1 cellular context compared by ENCODE assay signal in genomic region chr12:116454950-116455447, GRCh38.
A peak's percentile ranks its signal among the peaks of the same experiment; 100 is the strongest.
TF ChIP-seq lines count a peak whose summit lies in the region.

No MANE protein-coding gene starts in this region.

TF ChIP-seq in IMR-90, 13 proteins besides CTCF, POLR2A, EP300 and RAD21:
- peak; percentile 47 for TF ChIP-seq RCOR1 (IDR thresholded peaks at IDR 0.05; ENCODE audit: insufficient replicate concordance, low read length)
- peak; percentile 91 for TF ChIP-seq FOS (IDR thresholded peaks at IDR 0.05; ENCODE audit: low read depth, low read length)
- TF ChIP-seq CEBPB (IDR thresholded peaks at IDR 0.05; ENCODE audit: low read depth, low read length): peak; percentile 51; the same call in 1 of the 2 replicates
- 0 out of 2 replicates have a peak, but pooled peaks have one; percentile 12 for TF ChIP-seq SMC3 (IDR thresholded peaks at IDR 0.05; ENCODE audit: low read depth, low read length)
- peak; percentile 36 for TF ChIP-seq MAFK (IDR thresholded peaks at IDR 0.05; ENCODE audit: low read depth, low read length)
- TF ChIP-seq, protein P1, sequence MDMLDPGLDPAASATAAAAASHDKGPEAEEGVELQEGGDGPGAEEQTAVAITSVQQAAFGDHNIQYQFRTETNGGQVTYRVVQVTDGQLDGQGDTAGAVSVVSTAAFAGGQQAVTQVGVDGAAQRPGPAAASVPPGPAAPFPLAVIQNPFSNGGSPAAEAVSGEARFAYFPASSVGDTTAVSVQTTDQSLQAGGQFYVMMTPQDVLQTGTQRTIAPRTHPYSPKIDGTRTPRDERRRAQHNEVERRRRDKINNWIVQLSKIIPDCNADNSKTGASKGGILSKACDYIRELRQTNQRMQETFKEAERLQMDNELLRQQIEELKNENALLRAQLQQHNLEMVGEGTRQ (IDR thresholded peaks at IDR 0.05; ENCODE audit: low read depth, low read length): no peak
- peak; percentile 55 for TF ChIP-seq MAZ (IDR thresholded peaks at IDR 0.05; ENCODE audit: borderline replicate concordance, low read depth, low read length)
- peak; percentile 60; the same call in 1 of the 2 replicates for TF ChIP-seq MXI1 (IDR thresholded peaks at IDR 0.05; ENCODE audit: borderline replicate concordance, low read depth, low read length)
- TF ChIP-seq CHD1 (IDR thresholded peaks at IDR 0.05; ENCODE audit: low read depth, low read length): peak; percentile 80; the same call in 1 of the 2 replicates
- TF ChIP-seq, protein P2, sequence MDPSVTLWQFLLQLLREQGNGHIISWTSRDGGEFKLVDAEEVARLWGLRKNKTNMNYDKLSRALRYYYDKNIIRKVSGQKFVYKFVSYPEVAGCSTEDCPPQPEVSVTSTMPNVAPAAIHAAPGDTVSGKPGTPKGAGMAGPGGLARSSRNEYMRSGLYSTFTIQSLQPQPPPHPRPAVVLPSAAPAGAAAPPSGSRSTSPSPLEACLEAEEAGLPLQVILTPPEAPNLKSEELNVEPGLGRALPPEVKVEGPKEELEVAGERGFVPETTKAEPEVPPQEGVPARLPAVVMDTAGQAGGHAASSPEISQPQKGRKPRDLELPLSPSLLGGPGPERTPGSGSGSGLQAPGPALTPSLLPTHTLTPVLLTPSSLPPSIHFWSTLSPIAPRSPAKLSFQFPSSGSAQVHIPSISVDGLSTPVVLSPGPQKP (IDR thresholded peaks at IDR 0.05; ENCODE audit: borderline replicate concordance, low read depth, low read length): no peak
- TF ChIP-seq NFE2L2 (IDR thresholded peaks at IDR 0.05; ENCODE audit: low read depth, low read length): no peak
- TF ChIP-seq BHLHE40 (IDR thresholded peaks at IDR 0.05; ENCODE audit: low read depth, low read length): no peak; the same call in 1 of the 2 replicates
- no peak for TF ChIP-seq RFX5 (IDR thresholded peaks at IDR 0.05; ENCODE audit: low read depth, low read length)
TF ChIP-seq in IMR-90: peak in this region for 8.
